In genomic region chr5:141604318-141604717, GRCh38 we compare ENCODE assay signal across 9 cellular contexts. TPM values are rescaled to one million over a fixed set of nuclear protein-coding genes. Genes with fewer than 3 reads are reported as not detected.
A peak's percentile ranks its signal among the peaks of the same experiment; 100 is the strongest.
DNase-seq lines count a peak whose midpoint lies in the region; ATAC-seq and TF ChIP-seq lines count a peak whose summit lies in the region.
"Had no signal": no experiment of that assay in that cellular context is flagged by ENCODE, and none has a peak within 500 bp of the region (broad histone marks: within the 10 kb centered on the region; RNA-seq: fewer than 3 reads in every experiment).

No MANE protein-coding gene starts in this region.

- DNase-seq in CD4-positive, alpha-beta T cell, result no peak
- no peak for DNase-seq in activated T-helper 2 cell treated with anti-CD3 and anti-CD28 coated beads, Interferon-gamma antibody, Interleukin-2, Interleukin-4, amounts not matched to agents 10 μg/mL and 5 μg/mL and 100 μg/mL, durations not matched to agents 14 hours and 24 hours and 36 hours (ENCODE audit: low spot score)
- peak; percentile 61 to 64 (median 63) for DNase-seq in right cardiac atrium
- no peak for DNase-seq in stimulated activated naive B cell treated with anti-CD40 and anti-IgM and Interleukin-4, amounts not matched to agents 10 μg/mL and 1 μg/mL and 100 μg/mL, for 72 hours
- DNase-seq in caudate nucleus (lab: John Stamatoyannopoulos, UW), result no peak
- no peak for DNase-seq in activated CD8-positive, alpha-beta memory T cell treated with anti-CD3 and anti-CD28 coated beads, Interleukin-2, amount 50 U/mL, for 4 hours

- H3K27ac ChIP-seq in CD4-positive, alpha-beta T cell (ENCODE audit: low read depth, low read length), result peak overlapping the region; percentile 33
- H3K27ac ChIP-seq in right cardiac atrium (ENCODE audit: low read length) (peak overlapping the region; percentile 23), caudate nucleus (ENCODE audit: low read depth, low read length) (no peak overlapping the region)
- H3K27ac ChIP-seq: ovary had no signal

- H3K4me1 ChIP-seq in right cardiac atrium (ENCODE audit: control insufficient read depth, insufficient read depth, low read length), result peaks cover 3% of the 10 kb centered on the region

- no peak overlapping the region for H3K4me3 ChIP-seq in right cardiac atrium (ENCODE audit: low read length)
- H3K4me3 ChIP-seq: ovary had no signal

- H3K9me3 Mint-ChIP-seq in CD4-positive, alpha-beta T cell, result no peaks in the 10 kb centered on the region
- H3K9me3 Mint-ChIP-seq in IgD-negative memory B cell, result no peaks in the 10 kb centered on the region
- H3K9me3 Mint-ChIP-seq in activated T-helper 2 cell treated with anti-CD3 and anti-CD28 coated beads, Interferon-gamma antibody, Interleukin-2, Interleukin-4, amounts not matched to agents 10 μg/mL and 5 μg/mL and 100 μg/mL, durations not matched to agents 14 hours and 24 hours and 36 hours, result no peaks in the 10 kb centered on the region
- no peaks in the 10 kb centered on the region for H3K9me3 Mint-ChIP-seq in stimulated activated naive B cell treated with anti-CD40 and anti-IgM and Interleukin-4, amounts not matched to agents 10 μg/mL and 1 μg/mL and 100 μg/mL, for 72 hours

- intact Hi-C loops in CD4-positive, alpha-beta T cell (cut with DNase I, micrococcal nuclease), result loop anchor here in 1 of 2 experiments (1.0 to 2.0 kb wide), 2 partner anchors 11 to 14 kb away; partner anchors contain the start of gene DIAPH1
- intact Hi-C loops in activated T-helper 2 cell treated with anti-CD3 and anti-CD28 coated beads, Interferon-gamma antibody, Interleukin-2, Interleukin-4, amounts not matched to agents 10 μg/mL and 5 μg/mL and 100 μg/mL, durations not matched to agents 14 hours and 24 hours and 36 hours (cut with micrococcal nuclease), result loop anchor here (1.0 kb wide), 1 partner anchor 12 kb away; no protein-coding TSS in a partner anchor
- intact Hi-C loops in right cardiac atrium (cut with DNase I), result no loop called here

- no peaks in the 10 kb centered on the region for H3K27me3 Mint-ChIP-seq in CD4-positive, alpha-beta T cell
- no peaks in the 10 kb centered on the region for H3K27me3 Mint-ChIP-seq in IgD-negative memory B cell
- H3K27me3 Mint-ChIP-seq in activated T-helper 2 cell treated with anti-CD3 and anti-CD28 coated beads, Interferon-gamma antibody, Interleukin-2, Interleukin-4, amounts not matched to agents 10 μg/mL and 5 μg/mL and 100 μg/mL, durations not matched to agents 14 hours and 24 hours and 36 hours (ENCODE audit: low read depth), result no peaks in the 10 kb centered on the region
- no peaks in the 10 kb centered on the region for H3K27me3 Mint-ChIP-seq in stimulated activated naive B cell treated with anti-CD40 and anti-IgM and Interleukin-4, amounts not matched to agents 10 μg/mL and 1 μg/mL and 100 μg/mL, for 72 hours

- 21% methylated on average over 3 of the region's 3 CpGs for WGBS in right cardiac atrium

- H3K4me1 Mint-ChIP-seq in CD4-positive, alpha-beta T cell (ENCODE audit: low read depth), result peaks cover 90% of the 10 kb centered on the region
- H3K4me1 Mint-ChIP-seq in IgD-negative memory B cell, result peaks cover 36 to 68% (median 65%) of the 10 kb centered on the region in 3 donors
- H3K4me1 Mint-ChIP-seq in activated T-helper 2 cell treated with anti-CD3 and anti-CD28 coated beads, Interferon-gamma antibody, Interleukin-2, Interleukin-4, amounts not matched to agents 10 μg/mL and 5 μg/mL and 100 μg/mL, durations not matched to agents 14 hours and 24 hours and 36 hours (ENCODE audit: low read depth), result peaks cover 74% of the 10 kb centered on the region
- peaks cover 39 to 67% of the 10 kb centered on the region in 2 donors for H3K4me1 Mint-ChIP-seq in stimulated activated naive B cell treated with anti-CD40 and anti-IgM and Interleukin-4, amounts not matched to agents 10 μg/mL and 1 μg/mL and 100 μg/mL, for 72 hours

- peaks cover 4% of the 10 kb centered on the region for H3K36me3 Mint-ChIP-seq in CD4-positive, alpha-beta T cell (ENCODE audit: low read depth)
- H3K36me3 Mint-ChIP-seq in IgD-negative memory B cell, result no peaks in the 10 kb centered on the region
- H3K36me3 Mint-ChIP-seq in activated T-helper 2 cell treated with anti-CD3 and anti-CD28 coated beads, Interferon-gamma antibody, Interleukin-2, Interleukin-4, amounts not matched to agents 10 μg/mL and 5 μg/mL and 100 μg/mL, durations not matched to agents 14 hours and 24 hours and 36 hours (ENCODE audit: low read depth), result peaks cover 30% of the 10 kb centered on the region
- H3K36me3 Mint-ChIP-seq in stimulated activated naive B cell treated with anti-CD40 and anti-IgM and Interleukin-4, amounts not matched to agents 10 μg/mL and 1 μg/mL and 100 μg/mL, for 72 hours, result peaks cover 8 to 22% of the 10 kb centered on the region in 2 donors

- CTCF ChIA-PET in CD4-positive, alpha-beta T cell (lab: Charles Lee), result interaction anchor here (1.0 to 8.3 kb wide), 3 partner anchors 12 to 15 kb away, joined by 5 to 79 read pairs (median 27); partner anchors contain the start of gene DIAPH1

- peak overlapping the region; percentile 76 for H3K4me3 Mint-ChIP-seq in CD4-positive, alpha-beta T cell
- peak overlapping the region; percentile 9 to 91 (median 71) for H3K4me3 Mint-ChIP-seq in IgD-negative memory B cell
- H3K4me3 Mint-ChIP-seq in activated T-helper 2 cell treated with anti-CD3 and anti-CD28 coated beads, Interferon-gamma antibody, Interleukin-2, Interleukin-4, amounts not matched to agents 10 μg/mL and 5 μg/mL and 100 μg/mL, durations not matched to agents 14 hours and 24 hours and 36 hours (ENCODE audit: low read depth), result peak overlapping the region; percentile 70
- H3K4me3 Mint-ChIP-seq in stimulated activated naive B cell treated with anti-CD40 and anti-IgM and Interleukin-4, amounts not matched to agents 10 μg/mL and 1 μg/mL and 100 μg/mL, for 72 hours, result peak overlapping the region; percentile 22 to 26

- H3K27me3 ChIP-seq in CD4-positive, alpha-beta T cell (ENCODE audit: control insufficient read depth, insufficient read depth, low read length), result no peaks in the 10 kb centered on the region
- no peaks in the 10 kb centered on the region for H3K27me3 ChIP-seq in right cardiac atrium (ENCODE audit: control insufficient read depth, insufficient read depth)
- H3K27me3 ChIP-seq: ovary had no signal

- H3K27ac Mint-ChIP-seq in CD4-positive, alpha-beta T cell, result peak overlapping the region; percentile 91
- peak overlapping the region; percentile 11 to 42 (median 29) for H3K27ac Mint-ChIP-seq in IgD-negative memory B cell
- H3K27ac Mint-ChIP-seq in activated T-helper 2 cell treated with anti-CD3 and anti-CD28 coated beads, Interferon-gamma antibody, Interleukin-2, Interleukin-4, amounts not matched to agents 10 μg/mL and 5 μg/mL and 100 μg/mL, durations not matched to agents 14 hours and 24 hours and 36 hours, result peak overlapping the region; percentile 81
- peak overlapping the region; percentile 68 for H3K27ac Mint-ChIP-seq in stimulated activated naive B cell treated with anti-CD40 and anti-IgM and Interleukin-4, amounts not matched to agents 10 μg/mL and 1 μg/mL and 100 μg/mL, for 72 hours

- TF ChIP-seq CTCF in CD4-positive, alpha-beta T cell (IDR thresholded peaks at IDR 0.05), result no peak

- POLR2A ChIA-PET in CD4-positive, alpha-beta T cell (lab: Charles Lee), result interaction anchor here (0.8 to 7.5 kb wide), 5 partner anchors 10 to 33 kb away, joined by 3 to 153 read pairs (median 13); partner anchors contain the start of genes DIAPH1, HDAC3 and RELL2

- ATAC-seq in CD4-positive, alpha-beta T cell (ENCODE audit: poor library complexity), result peak; percentile 27
- peak; percentile 94 to 96 for ATAC-seq in right cardiac atrium
- no peak for ATAC-seq in stimulated activated naive B cell treated with anti-CD40 and anti-IgM and Interleukin-4, amounts not matched to agents 10 μg/mL and 1 μg/mL and 100 μg/mL, for 72 hours (replicated peaks)
- no peak for ATAC-seq in HG02973 (IDR thresholded peaks at IDR 0.05; ENCODE audit: unreplicated experiment)

- no peaks in the 10 kb centered on the region for H3K9me3 ChIP-seq in CD4-positive, alpha-beta T cell (ENCODE audit: control insufficient read depth, low read length)
- no peaks in the 10 kb centered on the region for H3K9me3 ChIP-seq in right cardiac atrium (ENCODE audit: control insufficient read depth, low read length)
- H3K9me3 ChIP-seq: ovary had no signal

RNA-seq across cellular contexts. Expression of gene DIAPH1, which starts 14.5 kb away (rescaled TPM):
- 100 to 1,000 TPM; 159 to 161 TPM for total RNA-seq in CD4-positive, alpha-beta T cell
- 57.6 TPM for polyA plus RNA-seq in IgD-negative memory B cell
- total RNA-seq in activated T-helper 2 cell treated with anti-CD3 and anti-CD28 coated beads, Interferon-gamma antibody, Interleukin-2, Interleukin-4, amounts not matched to agents 10 μg/mL and 5 μg/mL and 100 μg/mL, durations not matched to agents 14 hours and 24 hours and 36 hours, result 228 and 234 TPM in 2 replicates
- 10 to 100 TPM; 15.8 to 53.0 (median 19.2) TPM for total RNA-seq in right cardiac atrium
- 11.8 TPM for polyA plus RNA-seq in right cardiac atrium

RNA-seq across cellular contexts. Expression of gene HDAC3, which starts 32.3 kb away (rescaled TPM):
- total RNA-seq in CD4-positive, alpha-beta T cell, result 10 to 100 TPM; 51.1 to 52.7 TPM
- 96.1 TPM for polyA plus RNA-seq in IgD-negative memory B cell
- 92.4 and 95.2 TPM in 2 replicates for total RNA-seq in activated T-helper 2 cell treated with anti-CD3 and anti-CD28 coated beads, Interferon-gamma antibody, Interleukin-2, Interleukin-4, amounts not matched to agents 10 μg/mL and 5 μg/mL and 100 μg/mL, durations not matched to agents 14 hours and 24 hours and 36 hours
- total RNA-seq in right cardiac atrium, result 10 to 100 TPM; 25.4 to 35.0 (median 28.0) TPM
- polyA plus RNA-seq in right cardiac atrium, result 28.8 TPM

RNA-seq across cellular contexts. Expression of gene RELL2, which starts 32.5 kb away (rescaled TPM):
- 10 to 100 TPM; 10.9 to 11.4 TPM for total RNA-seq in CD4-positive, alpha-beta T cell
- polyA plus RNA-seq in IgD-negative memory B cell, result 5.9 TPM
- total RNA-seq in activated T-helper 2 cell treated with anti-CD3 and anti-CD28 coated beads, Interferon-gamma antibody, Interleukin-2, Interleukin-4, amounts not matched to agents 10 μg/mL and 5 μg/mL and 100 μg/mL, durations not matched to agents 14 hours and 24 hours and 36 hours, result 15.9 and 16.1 TPM in 2 replicates
- 1 to 10 TPM; 1.2 to 2.0 (median 1.3) TPM for total RNA-seq in right cardiac atrium
- polyA plus RNA-seq in right cardiac atrium, result 1.5 TPM

RNA-seq across cellular contexts. Expression of gene FCHSD1, which starts 46.9 kb away (rescaled TPM):
- total RNA-seq in CD4-positive, alpha-beta T cell, result 10 to 100 TPM; 79.8 to 86.8 TPM
- polyA plus RNA-seq in IgD-negative memory B cell (9.9 TPM), right cardiac atrium (4.3 TPM)
- total RNA-seq in activated T-helper 2 cell treated with anti-CD3 and anti-CD28 coated beads, Interferon-gamma antibody, Interleukin-2, Interleukin-4, amounts not matched to agents 10 μg/mL and 5 μg/mL and 100 μg/mL, durations not matched to agents 14 hours and 24 hours and 36 hours, result 37.4 and 42.8 TPM in 2 replicates
- total RNA-seq in right cardiac atrium, result 1 to 10 TPM; 3.8 to 6.7 (median 5.1) TPM

Comparison
In these comparisons a context has a peak if more than half of its experiments do, and no peak if none do; other contexts are left out.
1. ATAC-seq: peak in CD4-positive, alpha-beta T cell (single experiment) and right cardiac atrium (2 of 2); none in stimulated activated naive B cell treated with anti-CD40 and anti-IgM and Interleukin-4, amounts not matched to agents 10 μg/mL and 1 μg/mL and 100 μg/mL, for 72 hours (0 of 2) and HG02973 (single experiment).
2. DNase-seq: peak in right cardiac atrium (3 of 3); none in CD4-positive, alpha-beta T cell (0 of 10), activated T-helper 2 cell treated with anti-CD3 and anti-CD28 coated beads, Interferon-gamma antibody, Interleukin-2, Interleukin-4, amounts not matched to agents 10 μg/mL and 5 μg/mL and 100 μg/mL, durations not matched to agents 14 hours and 24 hours and 36 hours (single experiment), stimulated activated naive B cell treated with anti-CD40 and anti-IgM and Interleukin-4, amounts not matched to agents 10 μg/mL and 1 μg/mL and 100 μg/mL, for 72 hours (single experiment), caudate nucleus (0 of 61) and activated CD8-positive, alpha-beta memory T cell treated with anti-CD3 and anti-CD28 coated beads, Interleukin-2, amount 50 U/mL, for 4 hours (single experiment).
3. H3K27ac Mint-ChIP-seq: peak in every context shown above with its lines; median percentile 91 in CD4-positive, alpha-beta T cell; 81 in activated T-helper 2 cell treated with anti-CD3 and anti-CD28 coated beads, Interferon-gamma antibody, Interleukin-2, Interleukin-4, amounts not matched to agents 10 μg/mL and 5 μg/mL and 100 μg/mL, durations not matched to agents 14 hours and 24 hours and 36 hours; 68 in stimulated activated naive B cell treated with anti-CD40 and anti-IgM and Interleukin-4, amounts not matched to agents 10 μg/mL and 1 μg/mL and 100 μg/mL, for 72 hours; 29 in IgD-negative memory B cell.
4. H3K4me3 Mint-ChIP-seq: peak in every context shown above with its lines; median percentile 76 in CD4-positive, alpha-beta T cell; 71 in IgD-negative memory B cell; 70 in activated T-helper 2 cell treated with anti-CD3 and anti-CD28 coated beads, Interferon-gamma antibody, Interleukin-2, Interleukin-4, amounts not matched to agents 10 μg/mL and 5 μg/mL and 100 μg/mL, durations not matched to agents 14 hours and 24 hours and 36 hours; 24 in stimulated activated naive B cell treated with anti-CD40 and anti-IgM and Interleukin-4, amounts not matched to agents 10 μg/mL and 1 μg/mL and 100 μg/mL, for 72 hours.